ENCODE assay signal across 7 cellular contexts in genomic region chr3:179898024-179898423, GRCh38.
DNase-seq lines count a peak whose midpoint lies in the region; ATAC-seq and TF ChIP-seq lines count a peak whose summit lies in the region.

No MANE protein-coding gene starts in this region.

- no peaks in the 10 kb centered on the region for H3K9me3 Mint-ChIP-seq in H9
- no peaks in the 10 kb centered on the region for H3K9me3 Mint-ChIP-seq in nephron progenitor cell
- no peaks in the 10 kb centered on the region for H3K9me3 Mint-ChIP-seq in CD8-positive, alpha-beta T cell

- H3F3A ChIP-seq in MM.1S (ENCODE audit: insufficient read depth, low read length): no peaks in the 10 kb centered on the region

- H3K4ac ChIP-seq in H9 (ENCODE audit: low read depth, low read length): no peak overlapping the region

- POLR2A ChIA-PET in CD8-positive, alpha-beta T cell (lab: Charles Lee): no interaction called here

- no peaks in the 10 kb centered on the region for H4K20me1 ChIP-seq in H9 (ENCODE audit: control insufficient read depth, insufficient read depth, insufficient read length)
- no peaks in the 10 kb centered on the region for H4K20me1 ChIP-seq in MM.1S (ENCODE audit: insufficient read depth, low read length)

- H3K23ac ChIP-seq in H9 (ENCODE audit: insufficient read length, low read depth, low read length): no peak overlapping the region

- H3K4me3 Mint-ChIP-seq in H9: no peak overlapping the region
- H3K4me3 Mint-ChIP-seq in nephron progenitor cell: no peak overlapping the region
- no peak overlapping the region for H3K4me3 Mint-ChIP-seq in CD8-positive, alpha-beta T cell

- H3K27me3 Mint-ChIP-seq in H9 (ENCODE audit: low read depth) (no peaks in the 10 kb centered on the region), nephron progenitor cell (ENCODE audit: low read depth, poor library complexity) (peaks cover 5% of the 10 kb centered on the region)
- H3K27me3 Mint-ChIP-seq in CD8-positive, alpha-beta T cell (ENCODE audit: low read depth): peaks cover 10% of the 10 kb centered on the region

- no peak overlapping the region for H3T11ph ChIP-seq in H9 (ENCODE audit: low read length)

- H2BK12ac ChIP-seq in H9 (ENCODE audit: insufficient read length, low read depth, low read length): no peak overlapping the region

- H3K4me1 ChIP-seq in H9 (ENCODE audit: insufficient read depth, low read length) (no peaks in the 10 kb centered on the region), MM.1S (ENCODE audit: low read length) (no peaks in the 10 kb centered on the region)
- H3K4me1 ChIP-seq in CD8-positive, alpha-beta T cell (ENCODE audit: insufficient read depth, low read length): no peaks in the 10 kb centered on the region

- H3K36me3 Mint-ChIP-seq in H9 (ENCODE audit: insufficient read depth in 1 of 3, low read depth in 3 of 3) (no peaks in the 10 kb centered on the region), nephron progenitor cell (ENCODE audit: low read depth) (no peaks in the 10 kb centered on the region)
- no peaks in the 10 kb centered on the region for H3K36me3 Mint-ChIP-seq in CD8-positive, alpha-beta T cell

- no peak overlapping the region for H2AK5ac ChIP-seq in H9 (ENCODE audit: insufficient read length, low read length)

- no peak overlapping the region for H4K8ac ChIP-seq in H9 (replicated peaks; ENCODE audit: insufficient read length, low read depth, low read length)

- no CpG with 5 or more reads among the region's 2 CpGs for WGBS in H9 (ENCODE audit: extremely low coverage, insufficient read length, low lambda C conversion rate)

- H4K5ac ChIP-seq in H9 (ENCODE audit: insufficient read length, low read depth, low read length): no peak overlapping the region

- no peak overlapping the region for H3K4me3 ChIP-seq in MM.1S (ENCODE audit: low read length)
- H3K4me3 ChIP-seq in CD8-positive, alpha-beta T cell (ENCODE audit: low read depth, low read length): no peak overlapping the region

- H3K9me3 ChIP-seq in H9 (ENCODE audit: control insufficient read depth, low read depth, low read length) (no peaks in the 10 kb centered on the region), MM.1S (replicated peaks; ENCODE audit: insufficient read depth, low read length) (no peaks in the 10 kb centered on the region)
- H3K9me3 ChIP-seq in CD8-positive, alpha-beta T cell (ENCODE audit: low read length): no peaks in the 10 kb centered on the region

- TF ChIP-seq CTCF in H9 (conservative IDR thresholded peaks at IDR 0.05): no peak
- no peak for TF ChIP-seq CTCF in MM.1S (IDR thresholded peaks at IDR 0.05; ENCODE audit: low read length)
- no peak for TF ChIP-seq CTCF in nephron progenitor cell (IDR thresholded peaks at IDR 0.05)
- no peak for TF ChIP-seq CTCF in CD8-positive, alpha-beta T cell (IDR thresholded peaks at IDR 0.05)

- no peak overlapping the region for H2BK120ac ChIP-seq in H9 (ENCODE audit: low read depth, low read length, poor library complexity, severe bottlenecking)

- H3K9ac ChIP-seq in H9 (ENCODE audit: extremely low read depth, insufficient read length, low read length) (no peak overlapping the region), MM.1S (ENCODE audit: low read length) (no peak overlapping the region)

- H2BK20ac ChIP-seq in H9 (ENCODE audit: low read depth, low read length, poor library complexity, severe bottlenecking): no peak overlapping the region

- CTCF ChIA-PET in CD8-positive, alpha-beta T cell (lab: Charles Lee): no interaction called here

- no peak overlapping the region for H2BK15ac ChIP-seq in H9 (ENCODE audit: low read depth, low read length)

- ATAC-seq in GM18861 (IDR thresholded peaks at IDR 0.05; ENCODE audit: unreplicated experiment): peak; percentile 70
- ATAC-seq in CD8-positive, alpha-beta T cell: no peak

- H3K23me2 ChIP-seq in H9 (ENCODE audit: insufficient read length, low read depth, low read length, poor library complexity, severe bottlenecking): no peaks in the 10 kb centered on the region

- no peak overlapping the region for H4K91ac ChIP-seq in H9 (ENCODE audit: insufficient read length, low read depth, low read length)

- H3K79me2 ChIP-seq in H9 (ENCODE audit: insufficient read depth, low read length) (no peaks in the 10 kb centered on the region), MM.1S (ENCODE audit: low read length) (no peaks in the 10 kb centered on the region)

- no peaks in the 10 kb centered on the region for H3K9me2 ChIP-seq in MM.1S (replicated peaks; ENCODE audit: insufficient read depth, low read length)

- H3K56ac ChIP-seq in H9 (ENCODE audit: insufficient read length, low read depth, low read length): no peak overlapping the region

- no peak overlapping the region for H3K14ac ChIP-seq in H9 (ENCODE audit: insufficient read depth, low read length)

- H3K4me2 ChIP-seq in H9 (ENCODE audit: insufficient read depth, insufficient read length, low read length): no peak overlapping the region
- H3K4me2 ChIP-seq in MM.1S (ENCODE audit: low read depth, low read length): no peak overlapping the region

- H3K27ac ChIP-seq in H9 (ENCODE audit: insufficient read length, low read depth, low read length) (no peak overlapping the region), MM.1S (ENCODE audit: low read length) (no peak overlapping the region)
- no peak overlapping the region for H3K27ac ChIP-seq in CD8-positive, alpha-beta T cell (ENCODE audit: low read depth, low read length)

- no peak overlapping the region for H2BK5ac ChIP-seq in H9 (ENCODE audit: insufficient read length, low read length)

- DNase-seq in H9 (peak; percentile 77), MM.1S (peak; percentile 58), nephron progenitor cell (peak; percentile 45), NOMO-1 treated with dmso at 0.1 percent for 144 hours (lab: John Stamatoyannopoulos, UW; ENCODE audit: unreplicated experiment) (no peak)
- peak; percentile 3 to 9 for DNase-seq in activated CD4-positive, alpha-beta T cell treated with anti-CD3 and anti-CD28 coated beads, Interleukin-2, amount 50 U/mL, for 48 hours
- DNase-seq in CD8-positive, alpha-beta T cell: no peak

- H3K27ac Mint-ChIP-seq in H9 (no peak overlapping the region), nephron progenitor cell (no peak overlapping the region)
- no peak overlapping the region for H3K27ac Mint-ChIP-seq in CD8-positive, alpha-beta T cell

- H3K27me3 ChIP-seq in H9 (ENCODE audit: insufficient read depth, low read length) (no peaks in the 10 kb centered on the region), MM.1S (replicated peaks; ENCODE audit: insufficient read depth, low read length) (no peaks in the 10 kb centered on the region)
- no peaks in the 10 kb centered on the region for H3K27me3 ChIP-seq in CD8-positive, alpha-beta T cell (ENCODE audit: insufficient read depth, low read length)

- H3K36me3 ChIP-seq in MM.1S (replicated peaks; ENCODE audit: insufficient read depth, low read length): no peaks in the 10 kb centered on the region
- no peaks in the 10 kb centered on the region for H3K36me3 ChIP-seq in CD8-positive, alpha-beta T cell (ENCODE audit: insufficient read depth, low read length)

- H3K4me1 Mint-ChIP-seq in H9 (no peaks in the 10 kb centered on the region), nephron progenitor cell (no peaks in the 10 kb centered on the region)
- H3K4me1 Mint-ChIP-seq in CD8-positive, alpha-beta T cell (ENCODE audit: low read depth): no peaks in the 10 kb centered on the region

- no peaks in the 10 kb centered on the region for H3K79me1 ChIP-seq in H9 (ENCODE audit: insufficient read depth, low read depth, low read length, poor library complexity, severe bottlenecking)

- H2AFZ ChIP-seq in H9 (ENCODE audit: low read length): no peak overlapping the region
- no peak overlapping the region for H2AFZ ChIP-seq in MM.1S (ENCODE audit: low read length)

- no peak overlapping the region for H3K18ac ChIP-seq in H9 (ENCODE audit: insufficient read length, low read depth, low read length)

- intact Hi-C loops in CD8-positive, alpha-beta T cell (cut with DNase I, micrococcal nuclease): no loop called here

Comparison
In these comparisons a context has a peak if more than half of its experiments do, and no peak if none do; other contexts are left out.
1. DNase-seq: peak in H9 (single experiment), MM.1S (single experiment), activated CD4-positive, alpha-beta T cell treated with anti-CD3 and anti-CD28 coated beads, Interleukin-2, amount 50 U/mL, for 48 hours (2 of 2) and nephron progenitor cell (single experiment); none in CD8-positive, alpha-beta T cell (0 of 7) and NOMO-1 treated with dmso at 0.1 percent for 144 hours (single experiment).